In genomic region chr18:59902180-59902992, GRCh38 we compare ENCODE assay signal across 8 cellular contexts. TPM values are rescaled to one million over a fixed set of nuclear protein-coding genes. Genes with fewer than 3 reads are reported as not detected.
DNase-seq lines count a peak whose midpoint lies in the region; FAIRE-seq and TF ChIP-seq lines count a peak whose summit lies in the region.

No MANE protein-coding gene starts in this region.

- no peak for TF ChIP-seq POLR2A in spleen (IDR thresholded peaks at IDR 0.05)

- peak overlapping the region; percentile 93; the same call in 1 of the 2 replicates for H3K9ac ChIP-seq in SU-DHL-6 (ENCODE audit: low read length)

- H2AFZ ChIP-seq in SU-DHL-6 (ENCODE audit: low read depth, low read length, severe bottlenecking) = no peak overlapping the region

- peaks cover 19 to 89% (median 75%) of the 10 kb centered on the region in 6 donors for H3K4me1 ChIP-seq in spleen

- H3K9me3 ChIP-seq in SU-DHL-6 (ENCODE audit: insufficient read depth, low read length) (no peaks in the 10 kb centered on the region), spleen (no peaks in the 10 kb centered on the region)

- H3K4me2 ChIP-seq in SU-DHL-6 (ENCODE audit: low read depth, low read length, poor library complexity, severe bottlenecking) = peak overlapping the region; percentile 90

- H3K9me2 ChIP-seq in SU-DHL-6 (replicated peaks; ENCODE audit: insufficient read depth, low read length) = no peaks in the 10 kb centered on the region

- peaks cover 32% of the 10 kb centered on the region for H4K20me1 ChIP-seq in SU-DHL-6 (ENCODE audit: low read depth, low read length)

- 69 to 81% (median 79%) methylated on average over 8 of the region's 8 CpGs for WGBS in spleen, 5 donors

- peaks cover 31% of the 10 kb centered on the region for H3K79me2 ChIP-seq in SU-DHL-6 (ENCODE audit: insufficient read depth, low read length)

- H3K36me3 ChIP-seq in SU-DHL-6 (ENCODE audit: low read length) (peaks cover 32% of the 10 kb centered on the region), spleen (peaks cover 0 to 11% (median 0%) of the 10 kb centered on the region in 6 donors)

- intact Hi-C loops in spleen (cut with DNase I; ENCODE audit: low total_unique reads) = no loop called here

- H3K4me3 ChIP-seq in GM12864 (ENCODE audit: low read depth, low read length) (peak overlapping the region; percentile 94), SU-DHL-6 (ENCODE audit: insufficient read depth, low read length, poor library complexity, severe bottlenecking) (peak overlapping the region; percentile 84), fibroblast of pulmonary artery (replicated peaks; ENCODE audit: low read depth, low read length) (peak overlapping the region; percentile 78), spleen (peak overlapping the region in 1 of 8 donors; percentile 37)

- H3K27me3 ChIP-seq in SU-DHL-6 (ENCODE audit: low read length) (no peaks in the 10 kb centered on the region), spleen (replicated peaks in 1 of 7) (peaks cover 0 to 32% (median 0%) of the 10 kb centered on the region in 7 donors)

- FAIRE-seq in HTR-8/SVneo (lab: Jason Lieb, UNC) = no peak
- no peak for FAIRE-seq in urothelium cell line (lab: Jason Lieb, UNC)

- H3F3A ChIP-seq in SU-DHL-6 (ENCODE audit: insufficient read depth) = peaks cover 29% of the 10 kb centered on the region; the same call in 1 of the 2 replicates

- no peak overlapping the region for H3K27ac ChIP-seq in SU-DHL-6 (ENCODE audit: low read depth, low read length)
- peak overlapping the region in 2 of 8 donors; percentile 14 to 55 for H3K27ac ChIP-seq in spleen

- TF ChIP-seq CTCF in GM12864 (IDR thresholded peaks at IDR 0.05; ENCODE audit: low read depth, low read length, missing control alignments) (no peak), SU-DHL-6 (IDR thresholded peaks at IDR 0.05; ENCODE audit: insufficient read depth, low read length, poor library complexity, severe bottlenecking) (no peak), fibroblast of pulmonary artery (IDR thresholded peaks at IDR 0.05; ENCODE audit: low read length, missing control alignments) (no peak), spleen (IDR thresholded peaks at IDR 0.05 in 8 of 11, conservative IDR thresholded peaks at IDR 0.05 in 3 of 11) (no peak)

- peak; percentile 56 for DNase-seq in A172 (ENCODE audit: low spot score)
- no peak for DNase-seq in GM12864 (ENCODE audit: low read depth)
- peak; percentile 62 for DNase-seq in fibroblast of pulmonary artery (ENCODE audit: low read depth)
- DNase-seq in HTR-8/SVneo (ENCODE audit: insufficient read length, low spot score) = no peak
- DNase-seq in hippocampal formation (lab: John Stamatoyannopoulos, UW) = no peak
- DNase-seq in urothelium cell line (ENCODE audit: low spot score) = no peak
- no peak for DNase-seq in spleen

RNA-seq across cellular contexts. Expression of gene PMAIP1, which starts 2.6 kb away (rescaled TPM):
- total RNA-seq in A172 (2014; rRNA removed; shearing (Covaris generic)) = 14.7 and 23.2 TPM in 2 replicates
- 1 to 10 TPM; 2.7 to 9.1 (median 5.8) TPM for total RNA-seq in spleen
- 10 to 100 TPM in 1 of 3 donors, 1 to 10 TPM in 2; 6.6 to 10.1 (median 7.4) TPM for polyA plus RNA-seq in spleen

Comparison
In these comparisons a context has a peak if more than half of its experiments do, and no peak if none do; other contexts are left out.
1. DNase-seq: peak in A172 (single experiment) and fibroblast of pulmonary artery (single experiment); none in GM12864 (single experiment), HTR-8/SVneo (single experiment), hippocampal formation (0 of 2), urothelium cell line (single experiment) and spleen (single experiment).